ENCODE assay signal across 7 cellular contexts in the genomic region with DNA sequence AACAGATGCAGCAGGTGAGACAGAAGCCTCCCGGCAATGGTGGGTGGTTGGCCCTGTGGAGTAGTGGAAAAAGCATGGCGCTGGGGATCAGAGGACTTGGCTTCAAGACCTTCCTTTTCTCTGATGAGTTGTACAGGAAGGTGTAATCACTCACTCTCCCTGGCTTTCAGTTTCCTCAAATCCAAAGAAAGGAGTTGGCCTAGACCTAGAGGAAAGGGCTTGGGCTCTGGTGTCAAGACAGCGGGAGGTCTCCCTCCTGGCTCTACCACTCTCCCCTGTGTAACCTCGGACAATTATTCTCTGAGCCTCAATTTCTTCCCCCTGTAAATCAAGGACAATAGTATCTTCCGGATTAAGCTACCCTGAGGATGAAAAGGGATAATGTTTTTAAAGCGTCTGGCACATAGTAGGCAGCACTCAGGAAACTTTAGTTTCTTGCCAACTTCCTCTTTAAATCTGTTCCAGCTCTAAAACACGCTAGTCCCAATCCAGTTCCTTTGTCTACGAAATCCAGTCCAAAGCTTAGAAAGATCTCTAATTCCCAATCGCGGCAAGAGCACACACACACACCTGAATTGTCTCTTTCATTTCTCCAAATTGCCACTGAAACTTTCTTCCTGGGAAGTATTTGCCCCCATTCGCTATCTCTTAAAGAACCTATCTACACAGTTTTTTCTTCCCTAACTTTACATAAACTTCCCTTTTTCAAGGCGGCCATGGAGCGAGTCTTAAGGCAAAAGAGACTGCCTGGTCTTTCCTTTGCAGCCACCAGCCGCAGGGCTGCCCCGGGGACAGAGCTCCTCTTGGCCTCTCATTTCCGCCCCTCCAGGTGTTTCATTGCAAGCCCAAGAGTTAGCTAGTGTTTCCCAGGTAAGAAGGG. TPM values are rescaled to one million over a fixed set of nuclear protein-coding genes. Genes with fewer than 3 reads are reported as not detected.
DNase-seq lines count a peak whose midpoint lies in the region; ATAC-seq and TF ChIP-seq lines count a peak whose summit lies in the region.

No MANE protein-coding gene starts in this region.

- no peak for ATAC-seq in omental fat pad (ENCODE audit: low FRiP score)
- no peak for ATAC-seq in GM19328 (IDR thresholded peaks at IDR 0.05; ENCODE audit: unreplicated experiment)

- H3K27ac ChIP-seq in SJCRH30, result peak overlapping the region; percentile 13; the same call in 1 of the 2 replicates
- H3K27ac ChIP-seq in iPS-20b (ENCODE audit: low read length), result no peak overlapping the region
- H3K27ac ChIP-seq in subcutaneous abdominal adipose tissue (ENCODE audit: low read depth, low read length), result no peak overlapping the region

- H3K27me3 ChIP-seq in SJCRH30, result no peaks in the 10 kb centered on the region
- no peaks in the 10 kb centered on the region for H3K27me3 ChIP-seq in iPS-20b (ENCODE audit: insufficient read depth, low read length)
- H3K27me3 ChIP-seq in subcutaneous abdominal adipose tissue (ENCODE audit: control insufficient read depth in 5 of 5, insufficient read depth in 4 of 5, low read length in 5 of 5), result peaks cover 7 to 13% (median 13%) of the 10 kb centered on the region in 5 donors

- peak overlapping the region; percentile 22; the same call in 1 of the 2 replicates for H3K9ac ChIP-seq in iPS-20b (ENCODE audit: low read depth, low read length)
- H3K9ac ChIP-seq in subcutaneous abdominal adipose tissue (ENCODE audit: low read length in 5 of 5), result peak overlapping the region in 1 of 5 donors; percentile 39

- H3K4me3 ChIP-seq in SJCRH30, result peak overlapping the region; percentile 57
- H3K4me3 ChIP-seq in iPS-20b (ENCODE audit: low read length), result peak overlapping the region; percentile 61; the same call in 1 of the 2 replicates
- H3K4me3 ChIP-seq in subcutaneous abdominal adipose tissue (ENCODE audit: low read depth in 1 of 5, low read length in 5 of 5), result peak overlapping the region; percentile 5 to 57 (median 43)

- no peak for TF ChIP-seq CTCF in omental fat pad (IDR thresholded peaks at IDR 0.05)

- H3K36me3 ChIP-seq in SJCRH30, result no peaks in the 10 kb centered on the region
- H3K36me3 ChIP-seq in iPS-20b (ENCODE audit: insufficient read depth, low read depth, low read length), result no peaks in the 10 kb centered on the region
- no peaks in the 10 kb centered on the region for H3K36me3 ChIP-seq in subcutaneous abdominal adipose tissue (ENCODE audit: control insufficient read depth in 5 of 5, insufficient read depth in 5 of 5, low read length in 5 of 5)

- H3K4me1 ChIP-seq in SJCRH30, result 0 out of 2 replicates have a peak, but pooled peaks cover 3% of the 10 kb centered on the region
- H3K4me1 ChIP-seq in iPS-20b (ENCODE audit: insufficient read depth, low read length), result peaks cover 20% of the 10 kb centered on the region
- peaks cover 0 to 5% (median 0%) of the 10 kb centered on the region in 5 donors for H3K4me1 ChIP-seq in subcutaneous abdominal adipose tissue (ENCODE audit: control insufficient read depth in 5 of 5, insufficient read depth in 5 of 5, low read length in 5 of 5)

- DNase-seq in HuH-7 (ENCODE audit: low spot score) (peak; percentile 17), SJCRH30 (peak; percentile 28 to 53), omental fat pad (ENCODE audit: low spot score) (no peak)
- DNase-seq in activated CD4-positive, alpha-beta T cell treated with anti-CD3 and anti-CD28 coated beads for 1 hour, result no peak

- no peaks in the 10 kb centered on the region for H3K9me3 ChIP-seq in SJCRH30 (replicated peaks)
- no peaks in the 10 kb centered on the region for H3K9me3 ChIP-seq in iPS-20b (ENCODE audit: insufficient read depth, low read depth, low read length)
- H3K9me3 ChIP-seq in subcutaneous abdominal adipose tissue (ENCODE audit: control insufficient read depth in 5 of 5, low read length in 5 of 5), result no peaks in the 10 kb centered on the region

RNA-seq across cellular contexts. Expression of a gene that starts 29.9 kb away (rescaled TPM):
- total RNA-seq in SJCRH30 (2014; rRNA removed; shearing (Covaris generic)), result 7.6 and 7.9 TPM in 2 replicates
- total RNA-seq in omental fat pad, result 10 to 100 TPM in 2 of 4 donors, 1 to 10 TPM in 2; 6.6 to 27.6 (median 11.1) TPM

Comparison
In these comparisons a context has a peak if more than half of its experiments do, and no peak if none do; other contexts are left out.
1. DNase-seq: peak in HuH-7 (single experiment) and SJCRH30 (2 of 2); none in activated CD4-positive, alpha-beta T cell treated with anti-CD3 and anti-CD28 coated beads for 1 hour (single experiment) and omental fat pad (single experiment).
2. Peak in every context shown above with its lines, with median percentiles within 50 percentile points of each other: H3K4me3 ChIP-seq.